8 cellular contexts compared by ENCODE assay signal in genomic region chr15:58748787-58749531, GRCh38. TPM values are rescaled to one million over a fixed set of nuclear protein-coding genes. Genes with fewer than 3 reads are reported as not detected.
DNase-seq lines count a peak whose midpoint lies in the region; ATAC-seq and TF ChIP-seq lines count a peak whose summit lies in the region.

No MANE protein-coding gene starts in this region.

- peak overlapping the region; percentile 95 for H3K4me2 ChIP-seq in PC-3 (ENCODE audit: low read length)

- H2AFZ ChIP-seq in PC-3 (ENCODE audit: low read length), result peak overlapping the region; percentile 82

- POLR2A ChIA-PET in PC-3 (lab: Charles Lee; ENCODE audit: unreplicated experiment), result interaction anchor here (2.3 kb wide), 1 partner anchor 22 kb away, joined by 23 read pairs; the partner anchor contains the start of gene MINDY2

- DNase-seq in AG09309 (ENCODE audit: low read depth), result no peak
- peak; percentile 12 for DNase-seq in PC-3
- peak; percentile 49 for DNase-seq in activated T-helper 2 cell treated with anti-CD3 and anti-CD28 coated beads, Interferon-gamma antibody, Interleukin-2, Interleukin-4, amounts not matched to agents 10 μg/mL and 5 μg/mL and 100 μg/mL, durations not matched to agents 14 hours and 24 hours and 36 hours (ENCODE audit: low spot score)
- DNase-seq in fibroblast of villous mesenchyme (ENCODE audit: low read depth), result peak; percentile 50
- DNase-seq in neural crest cell (ENCODE audit: low read depth, low spot score), result peak; percentile 54

- peaks cover 33% of the 10 kb centered on the region for H3K4me1 Mint-ChIP-seq in activated T-helper 2 cell treated with anti-CD3 and anti-CD28 coated beads, Interferon-gamma antibody, Interleukin-2, Interleukin-4, amounts not matched to agents 10 μg/mL and 5 μg/mL and 100 μg/mL, durations not matched to agents 14 hours and 24 hours and 36 hours (ENCODE audit: low read depth)
- peaks cover 40% of the 10 kb centered on the region for H3K4me1 Mint-ChIP-seq in neural crest cell

- H3K36me3 ChIP-seq in PC-3 (ENCODE audit: low read depth, low read length) (no peaks in the 10 kb centered on the region), urinary bladder (ENCODE audit: insufficient read depth) (no peaks in the 10 kb centered on the region)

- no peaks in the 10 kb centered on the region for H3K9me3 Mint-ChIP-seq in activated T-helper 2 cell treated with anti-CD3 and anti-CD28 coated beads, Interferon-gamma antibody, Interleukin-2, Interleukin-4, amounts not matched to agents 10 μg/mL and 5 μg/mL and 100 μg/mL, durations not matched to agents 14 hours and 24 hours and 36 hours
- no peaks in the 10 kb centered on the region for H3K9me3 Mint-ChIP-seq in neural crest cell

- no peaks in the 10 kb centered on the region for H3K9me3 ChIP-seq in PC-3 (ENCODE audit: low read length)

- ATAC-seq in GM18907 (IDR thresholded peaks at IDR 0.05; ENCODE audit: unreplicated experiment), result peak; percentile 40
- peak; percentile 24 for ATAC-seq in HG03103 (IDR thresholded peaks at IDR 0.05; ENCODE audit: low read depth, unreplicated experiment)
- peak; percentile 35 for ATAC-seq in PC-3

- H3K4me3 ChIP-seq in AG09309 (ENCODE audit: control insufficient read depth, low read depth, low read length), result peak overlapping the region; percentile 80
- peak overlapping the region; percentile 74 for H3K4me3 ChIP-seq in PC-3 (ENCODE audit: low read length)
- peak overlapping the region; percentile 91 for H3K4me3 ChIP-seq in fibroblast of villous mesenchyme (ENCODE audit: low read depth, low read length)
- peak overlapping the region; percentile 91 for H3K4me3 ChIP-seq in urinary bladder (ENCODE audit: low read depth, low read length)

- H3K27ac ChIP-seq in PC-3 (ENCODE audit: low read length), result peak overlapping the region; percentile 74
- peak overlapping the region; percentile 96 for H3K27ac ChIP-seq in urinary bladder (ENCODE audit: low read depth)

- peaks cover 51% of the 10 kb centered on the region for H3K79me2 ChIP-seq in PC-3 (ENCODE audit: low read length)

- no peaks in the 10 kb centered on the region for H3F3A ChIP-seq in PC-3 (ENCODE audit: low read length, unreplicated experiment)

- peaks cover 14% of the 10 kb centered on the region for H4K20me1 ChIP-seq in PC-3 (ENCODE audit: low read length)

- H3K9me2 ChIP-seq in PC-3 (replicated peaks; ENCODE audit: low read length), result no peaks in the 10 kb centered on the region

- H3K27me3 ChIP-seq in PC-3 (ENCODE audit: low read length), result no peaks in the 10 kb centered on the region

- H3K4me1 ChIP-seq in PC-3 (ENCODE audit: insufficient read depth, low read length), result 0 out of 2 replicates have a peak, but pooled peaks cover 3% of the 10 kb centered on the region
- H3K4me1 ChIP-seq in urinary bladder (ENCODE audit: insufficient read depth), result no peaks in the 10 kb centered on the region

- H3K27ac Mint-ChIP-seq in activated T-helper 2 cell treated with anti-CD3 and anti-CD28 coated beads, Interferon-gamma antibody, Interleukin-2, Interleukin-4, amounts not matched to agents 10 μg/mL and 5 μg/mL and 100 μg/mL, durations not matched to agents 14 hours and 24 hours and 36 hours, result peak overlapping the region; percentile 99
- H3K27ac Mint-ChIP-seq in neural crest cell (ENCODE audit: unreplicated experiment), result peak overlapping the region; percentile 98

- peaks cover 31% of the 10 kb centered on the region for H3K36me3 Mint-ChIP-seq in activated T-helper 2 cell treated with anti-CD3 and anti-CD28 coated beads, Interferon-gamma antibody, Interleukin-2, Interleukin-4, amounts not matched to agents 10 μg/mL and 5 μg/mL and 100 μg/mL, durations not matched to agents 14 hours and 24 hours and 36 hours (ENCODE audit: low read depth)
- peaks cover 3% of the 10 kb centered on the region for H3K36me3 Mint-ChIP-seq in neural crest cell (ENCODE audit: low read depth)

- CTCF ChIA-PET in PC-3 (lab: Charles Lee), result interaction anchor here (1.3 kb wide), 2 partner anchors 21 to 479 kb away, joined by 4 to 5 read pairs; no protein-coding TSS in a partner anchor

- H3K9ac ChIP-seq in PC-3 (ENCODE audit: low read length), result peak overlapping the region; percentile 83

- H3K4me3 Mint-ChIP-seq in activated T-helper 2 cell treated with anti-CD3 and anti-CD28 coated beads, Interferon-gamma antibody, Interleukin-2, Interleukin-4, amounts not matched to agents 10 μg/mL and 5 μg/mL and 100 μg/mL, durations not matched to agents 14 hours and 24 hours and 36 hours (ENCODE audit: low read depth), result peak overlapping the region; percentile 96
- H3K4me3 Mint-ChIP-seq in neural crest cell, result peak overlapping the region; percentile 99

- BruUV-seq in PC-3 (replicated peaks; lab: Mats Ljungman, UMichigan), result no TSS peak

- H3K27me3 Mint-ChIP-seq in activated T-helper 2 cell treated with anti-CD3 and anti-CD28 coated beads, Interferon-gamma antibody, Interleukin-2, Interleukin-4, amounts not matched to agents 10 μg/mL and 5 μg/mL and 100 μg/mL, durations not matched to agents 14 hours and 24 hours and 36 hours (ENCODE audit: low read depth), result no peaks in the 10 kb centered on the region
- H3K27me3 Mint-ChIP-seq in neural crest cell (ENCODE audit: low read depth), result no peaks in the 10 kb centered on the region

- TF ChIP-seq CTCF in AG09309 (IDR thresholded peaks at IDR 0.05; ENCODE audit: control insufficient read depth, insufficient read depth, low read depth, low read length, missing control alignments) (no peak), PC-3 (conservative IDR thresholded peaks at IDR 0.05; ENCODE audit: low read depth, low read length) (no peak), fibroblast of villous mesenchyme (IDR thresholded peaks at IDR 0.05; ENCODE audit: insufficient read depth, low read depth, low read length) (no peak), neural crest cell (conservative IDR thresholded peaks at IDR 0.05) (no peak)

- intact Hi-C loops in PC-3 (cut with micrococcal nuclease), result loop anchor here (2.0 to 10.0 kb wide), 3 partner anchors 74 to 477 kb away; no protein-coding TSS in a partner anchor
- intact Hi-C loops in activated T-helper 2 cell treated with anti-CD3 and anti-CD28 coated beads, Interferon-gamma antibody, Interleukin-2, Interleukin-4, amounts not matched to agents 10 μg/mL and 5 μg/mL and 100 μg/mL, durations not matched to agents 14 hours and 24 hours and 36 hours (cut with micrococcal nuclease), result loop anchor here (5.0 kb wide), 3 partner anchors 42 to 297 kb away; no protein-coding TSS in a partner anchor

- under 1% methylated on average over 82 of the region's 82 CpGs for WGBS in urinary bladder

RNA-seq across cellular contexts. Expression of gene ADAM10, which starts 0.5 kb away (rescaled TPM):
- total RNA-seq in PC-3 (2014; rRNA removed), result 91.3 and 96.8 TPM in 2 replicates
- 136 and 141 TPM in 2 replicates for total RNA-seq in activated T-helper 2 cell treated with anti-CD3 and anti-CD28 coated beads, Interferon-gamma antibody, Interleukin-2, Interleukin-4, amounts not matched to agents 10 μg/mL and 5 μg/mL and 100 μg/mL, durations not matched to agents 14 hours and 24 hours and 36 hours
- 135 and 200 TPM in 2 replicates for total RNA-seq in fibroblast of villous mesenchyme
- 116 and 125 TPM in 2 replicates for total RNA-seq in neural crest cell
- total RNA-seq in urinary bladder, result 207 TPM
- polyA plus RNA-seq in urinary bladder, result 45.6 TPM

RNA-seq across cellular contexts. Expression of gene MINDY2, which starts 22.1 kb away (rescaled TPM):
- total RNA-seq in PC-3 (2014; rRNA removed), result 4.7 and 9.3 TPM in 2 replicates
- 10.7 and 11.6 TPM in 2 replicates for total RNA-seq in activated T-helper 2 cell treated with anti-CD3 and anti-CD28 coated beads, Interferon-gamma antibody, Interleukin-2, Interleukin-4, amounts not matched to agents 10 μg/mL and 5 μg/mL and 100 μg/mL, durations not matched to agents 14 hours and 24 hours and 36 hours
- 27.4 and 66.5 TPM in 2 replicates for total RNA-seq in fibroblast of villous mesenchyme
- 14.3 and 15.3 TPM in 2 replicates for total RNA-seq in neural crest cell
- total RNA-seq in urinary bladder, result 62.1 TPM
- polyA plus RNA-seq in urinary bladder, result 7.5 TPM
